In genomic region chr4:25457053-25457715, GRCh38 we compare ENCODE assay signal across 17 cellular contexts.
A peak's percentile ranks its signal among the peaks of the same experiment; 100 is the strongest.
DNase-seq lines count a peak whose midpoint lies in the region; ATAC-seq, FAIRE-seq and TF ChIP-seq lines count a peak whose summit lies in the region.
"Had no signal": no experiment of that assay in that cellular context is flagged by ENCODE, and none has a peak within 500 bp of the region (broad histone marks: within the 10 kb centered on the region; RNA-seq: fewer than 3 reads in every experiment).

No MANE protein-coding gene starts in this region.

- peak overlapping the region; percentile 77; the same call in 1 of the 2 replicates for H2AFZ ChIP-seq in SK-N-SH (ENCODE audit: low read depth)

- POLR2A ChIA-PET in SK-N-SH (lab: Yijun Ruan, JAX): no interaction called here

- TF ChIP-seq EP300 in SK-N-SH (IDR thresholded peaks at IDR 0.05; ENCODE audit: borderline replicate concordance in 1 of 2, low read depth in 1 of 2, low read length in 1 of 2): no peak

- no peak overlapping the region; the same call in 1 of the 2 replicates for H3K9ac ChIP-seq in SK-N-SH

- peak overlapping the region in 1 of 2 experiments; percentile 65; a peak in 2 of 4 replicates for H3K27ac ChIP-seq in SK-N-SH (ENCODE audit: low read depth in 2 of 2, low read length in 1 of 2)
- no peak overlapping the region for H3K27ac ChIP-seq in adrenal gland
- H3K27ac ChIP-seq: thyroid gland had no signal

- peaks cover 10% of the 10 kb centered on the region for H3F3A ChIP-seq in SK-N-SH (replicated peaks; ENCODE audit: insufficient read depth)

- CTCF ChIA-PET in SK-N-SH (lab: Yijun Ruan, JAX): interaction anchor here (1.1 to 1.9 kb wide), 4 partner anchors 16 to 335 kb away, joined by 3 to 7 read pairs (median 4); no protein-coding TSS in a partner anchor

- H3K4me1 ChIP-seq in SK-N-SH (ENCODE audit: control insufficient read depth in 1 of 2, insufficient read depth in 2 of 2, low read depth in 1 of 2, low read length in 1 of 2) (peaks cover 0 to 8% of the 10 kb centered on the region in 2 experiments; a peak in 1 of 4 replicates), adrenal gland (replicated peaks in 1 of 2) (no peaks in the 10 kb centered on the region)

- peak overlapping the region; percentile 59 for H3K4me2 ChIP-seq in SK-N-SH

- no peaks in the 10 kb centered on the region for H3K79me2 ChIP-seq in SK-N-SH (ENCODE audit: insufficient read depth)

- H3K4me3 ChIP-seq in SK-N-SH (ENCODE audit: low read depth in 2 of 2, low read length in 1 of 2): peak overlapping the region in 1 of 2 experiments; percentile 22; a peak in 1 of 4 replicates
- H3K4me3 ChIP-seq in fibroblast of pulmonary artery (replicated peaks; ENCODE audit: low read depth, low read length): no peak overlapping the region
- no peak overlapping the region for H3K4me3 ChIP-seq in adrenal gland
- H3K4me3 ChIP-seq: K562, thyroid gland had no signal

- no peak for TF ChIP-seq CTCF in SK-N-SH (IDR thresholded peaks at IDR 0.05)
- no peak for TF ChIP-seq CTCF in fibroblast of pulmonary artery (IDR thresholded peaks at IDR 0.05; ENCODE audit: low read length, missing control alignments)
- TF ChIP-seq CTCF in adrenal gland (IDR thresholded peaks at IDR 0.05): no peak

- intact Hi-C loops in adrenal gland (cut with DNase I): no loop called here

- no peak for TF ChIP-seq POLR2A in adrenal gland (IDR thresholded peaks at IDR 0.05)

- H3K27me3 ChIP-seq in SK-N-SH (ENCODE audit: insufficient read depth) (no peaks in the 10 kb centered on the region), adrenal gland (no peaks in the 10 kb centered on the region)
- H3K27me3 ChIP-seq: thyroid gland had no signal

- H3K36me3 ChIP-seq in SK-N-SH (replicated peaks in 1 of 2; ENCODE audit: control insufficient read depth in 1 of 2, insufficient read depth in 2 of 2, low read length in 1 of 2) (no peaks in the 10 kb centered on the region), adrenal gland (replicated peaks in 1 of 2) (no peaks in the 10 kb centered on the region)
- H3K36me3 ChIP-seq: thyroid gland had no signal

- H3K9me2 ChIP-seq in SK-N-SH: no peaks in the 10 kb centered on the region

- no peak for TF ChIP-seq RAD21 in SK-N-SH (IDR thresholded peaks at IDR 0.05; ENCODE audit: low read length)

- H3K9me3 ChIP-seq in SK-N-SH (no peaks in the 10 kb centered on the region), adrenal gland (replicated peaks in 1 of 3) (no peaks in the 10 kb centered on the region)
- H3K9me3 ChIP-seq: thyroid gland had no signal

- 15% methylated on average over 3 of the region's 3 CpGs for WGBS in SK-N-SH (ENCODE audit: low lambda C conversion rate)
- WGBS in adrenal gland, 4 donors: 76 to 86% (median 78%) methylated on average over 3 of the region's 3 CpGs

- FAIRE-seq in urothelium cell line (lab: Jason Lieb, UNC): no peak
- FAIRE-seq: K562, small intestine had no signal

- no peak for DNase-seq in SK-N-SH
- DNase-seq in RKO (ENCODE audit: low spot score): peak; percentile 87
- DNase-seq in fibroblast of pulmonary artery (ENCODE audit: low read depth): peak; percentile 71
- DNase-seq in urothelium cell line (ENCODE audit: low spot score): peak; percentile 13
- no peak for DNase-seq in adrenal gland
- DNase-seq in activated gamma-delta T cell treated with Interleukin-2 at 50 U/mL for 16 hours: no peak
- DNase-seq: activated CD8-positive, alpha-beta memory T cell treated with anti-CD3 and anti-CD28 coated beads, Interleukin-2, amount 10 ng/mL, durations not matched to agents 7 days and 5 days; DMS153; glutamatergic neuron; NCI-H2081; small intestine; thyroid gland had no signal

- no peaks in the 10 kb centered on the region for H4K20me1 ChIP-seq in SK-N-SH (ENCODE audit: insufficient read depth)

- ATAC-seq in SK-N-SH treated with all-trans-retinoic acid at 6 μM for 48 hours (no peak; the same call in 2 of the 3 replicates), GM21390 (IDR thresholded peaks at IDR 0.05; ENCODE audit: unreplicated experiment) (no peak)
- ATAC-seq: activated CD8-positive, alpha-beta memory T cell treated with anti-CD3 and anti-CD28 coated beads, Interleukin-2, amount 10 ng/mL, durations not matched to agents 7 days and 5 days; activated naive CD4-positive, alpha-beta T cell treated with anti-CD3 and anti-CD28 coated beads, Interleukin-2, amount 50 U/mL, for 72 hours; K562; left lobe of liver had no signal

TF ChIP-seq in SK-N-SH, 30 proteins besides CTCF, POLR2A, EP300 and RAD21 (continues in another document):
- TF ChIP-seq GABPA (IDR thresholded peaks at IDR 0.05; ENCODE audit: low read depth): no peak
- no peak for TF ChIP-seq RCOR1 (IDR thresholded peaks at IDR 0.05; ENCODE audit: low read length)
- no peak for TF ChIP-seq FOSL2 (IDR thresholded peaks at IDR 0.05; ENCODE audit: borderline replicate concordance, low read depth)
- no peak for TF ChIP-seq FOXJ3 (CRISPR knock-in tag; IDR thresholded peaks at IDR 0.05)
- no peak for TF ChIP-seq TAF1 (IDR thresholded peaks at IDR 0.05; ENCODE audit: borderline replicate concordance, low read depth, low read length)
- TF ChIP-seq, protein P1, sequence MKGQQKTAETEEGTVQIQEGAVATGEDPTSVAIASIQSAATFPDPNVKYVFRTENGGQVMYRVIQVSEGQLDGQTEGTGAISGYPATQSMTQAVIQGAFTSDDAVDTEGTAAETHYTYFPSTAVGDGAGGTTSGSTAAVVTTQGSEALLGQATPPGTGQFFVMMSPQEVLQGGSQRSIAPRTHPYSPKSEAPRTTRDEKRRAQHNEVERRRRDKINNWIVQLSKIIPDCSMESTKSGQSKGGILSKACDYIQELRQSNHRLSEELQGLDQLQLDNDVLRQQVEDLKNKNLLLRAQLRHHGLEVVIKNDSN (IDR thresholded peaks at IDR 0.05; ENCODE audit: borderline replicate concordance, low read depth): no peak
- TF ChIP-seq SIN3A (IDR thresholded peaks at IDR 0.05; ENCODE audit: borderline replicate concordance, low read depth, low read length): no peak
- TF ChIP-seq RFX5 (IDR thresholded peaks at IDR 0.05; ENCODE audit: low read length): no peak
- TF ChIP-seq POLR2AphosphoS5 (IDR thresholded peaks at IDR 0.05; ENCODE audit: low read depth, low read length): no peak
- TF ChIP-seq EZH2phosphoT487 (IDR thresholded peaks at IDR 0.05; ENCODE audit: borderline replicate concordance, low read depth): no peak
- no peak for TF ChIP-seq USF2 (IDR thresholded peaks at IDR 0.05; ENCODE audit: borderline replicate concordance, low read depth, low read length)

TF ChIP-seq in SK-N-SH treated with all-trans-retinoic acid at 6 μM for 48 hours, 23 proteins besides CTCF, POLR2A, EP300 and RAD21:
- TF ChIP-seq TOX (CRISPR knock-in tag; IDR thresholded peaks at IDR 0.05; ENCODE audit: borderline replicate concordance): no peak
- no peak for TF ChIP-seq ISL1 (CRISPR knock-in tag; IDR thresholded peaks at IDR 0.05)
- TF ChIP-seq ZNF70 (CRISPR knock-in tag; IDR thresholded peaks at IDR 0.05): no peak
- no peak for TF ChIP-seq ZNF8 (CRISPR knock-in tag; IDR thresholded peaks at IDR 0.05)
- TF ChIP-seq BACH2 (CRISPR knock-in tag; IDR thresholded peaks at IDR 0.05; ENCODE audit: borderline replicate concordance): no peak
- TF ChIP-seq SNAI2 (CRISPR knock-in tag; IDR thresholded peaks at IDR 0.05): no peak
- no peak for TF ChIP-seq ESRRG (CRISPR knock-in tag; IDR thresholded peaks at IDR 0.05)
- no peak for TF ChIP-seq TSHZ2 (CRISPR knock-in tag; IDR thresholded peaks at IDR 0.05)
- no peak for TF ChIP-seq ZNF565 (CRISPR knock-in tag; conservative IDR thresholded peaks at IDR 0.05; ENCODE audit: low read depth)

Comparison
In these comparisons a context has a peak if more than half of its experiments do, and no peak if none do; other contexts are left out.
1. DNase-seq: peak in RKO (single experiment), fibroblast of pulmonary artery (single experiment) and urothelium cell line (single experiment); none in SK-N-SH (single experiment), adrenal gland (0 of 7) and activated gamma-delta T cell treated with Interleukin-2 at 50 U/mL for 16 hours (single experiment).